23 cellular contexts compared by ENCODE assay signal in the genomic region with DNA sequence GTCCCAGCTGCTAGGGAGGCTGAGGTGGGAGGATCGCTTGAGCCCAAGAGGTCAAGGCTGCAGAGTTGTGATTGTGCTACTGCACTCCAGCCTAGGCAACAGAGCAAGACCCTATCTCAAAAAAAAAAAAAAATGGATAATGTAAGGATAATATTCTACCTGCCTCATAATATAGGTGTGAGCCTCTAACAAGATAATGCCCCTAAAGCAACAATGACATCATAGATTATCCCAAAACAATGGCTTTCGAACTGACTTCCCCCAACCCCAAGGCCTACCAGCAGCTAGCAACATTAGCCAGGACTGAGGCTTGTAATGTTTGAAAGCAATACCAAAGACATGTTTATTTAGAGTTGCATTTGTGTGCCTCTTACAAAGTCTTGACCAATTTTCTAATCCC.
"Had no signal": no experiment of that assay in that cellular context is flagged by ENCODE, and none has a peak within 500 bp of the region (broad histone marks: within the 10 kb centered on the region; RNA-seq: fewer than 3 reads in every experiment).

No MANE protein-coding gene starts in this region.

- H3K9me3 ChIP-seq: esophagus squamous epithelium, gastrocnemius medialis, heart right ventricle, left lung, lower lobe of right lung, mucosa of descending colon had no signal

- H3K27ac ChIP-seq: coronary artery, dorsolateral prefrontal cortex, epithelial cell of prostate, esophagus squamous epithelium, gastrocnemius medialis, heart right ventricle, left lung, lower lobe of right lung had no signal

- H3K4me1 ChIP-seq: gastrocnemius medialis, lower lobe of right lung had no signal

- H3K36me3 Mint-ChIP-seq: mesothelial cell of epicardium had no signal

- DNase-seq: dermis blood vessel endothelial cell; dorsolateral prefrontal cortex; effector CD4-positive, alpha-beta T cell; effector memory CD4-positive, alpha-beta T cell; erythroblast; esophagus squamous epithelium; foreskin fibroblast; foreskin melanocyte; gastrocnemius medialis; glutamatergic neuron; head of caudate nucleus; heart right ventricle; hippocampal formation; left cardiac atrium; left lung; left ventricle myocardium superior; lower lobe of right lung; mesenchymal stem cell; mucosa of descending colon had no signal

- H3K27me3 ChIP-seq: esophagus squamous epithelium, gastrocnemius medialis had no signal

- H3K4me3 Mint-ChIP-seq: mesothelial cell of epicardium had no signal

- H3K36me3 ChIP-seq: esophagus squamous epithelium, gastrocnemius medialis, heart right ventricle, left lung, lower lobe of right lung had no signal

- ATAC-seq: esophagus mucosa, gastrocnemius medialis, heart right ventricle, left cardiac atrium, left lung, left ventricle myocardium superior, lower lobe of right lung, mucosa of descending colon had no signal

- H3K4me3 ChIP-seq: coronary artery, dorsolateral prefrontal cortex, esophagus squamous epithelium, gastrocnemius medialis, heart right ventricle, left lung, lower lobe of right lung, mucosa of descending colon had no signal

- H3K27ac Mint-ChIP-seq: mesothelial cell of epicardium had no signal
